Comparison of ENCODE assay signal across 11 cellular contexts in genomic region chr21:45393833-45394638, GRCh38.
"Had no signal": no experiment of that assay in that cellular context is flagged by ENCODE, and none has a peak within 500 bp of the region (broad histone marks: within the 10 kb centered on the region; RNA-seq: fewer than 3 reads in every experiment).

No MANE protein-coding gene starts in this region.

- H3K4me3 ChIP-seq: esophagus squamous epithelium, thoracic aorta had no signal

- H3K4me1 ChIP-seq: esophagus squamous epithelium had no signal

- ATAC-seq: T-cell had no signal

- H3K9me3 ChIP-seq: esophagus squamous epithelium, neutrophil, SK-N-SH, thoracic aorta had no signal

- H3K27ac ChIP-seq: esophagus squamous epithelium, neutrophil, thoracic aorta had no signal

- H3K36me3 ChIP-seq: esophagus squamous epithelium, neutrophil, thoracic aorta had no signal

- DNase-seq: activated CD4-positive, CD25-positive, alpha-beta regulatory T cell treated with anti-CD3 and anti-CD28 coated beads, Interleukin-2, amount 50 U/mL, for 72 hours; amygdala; cortex of kidney; effector CD8-positive, alpha-beta T cell; esophagus squamous epithelium; naive B cell; SK-N-SH; T-cell; T1000 had no signal
